ENCODE assay signal across 2 cellular contexts in the genomic region with DNA sequence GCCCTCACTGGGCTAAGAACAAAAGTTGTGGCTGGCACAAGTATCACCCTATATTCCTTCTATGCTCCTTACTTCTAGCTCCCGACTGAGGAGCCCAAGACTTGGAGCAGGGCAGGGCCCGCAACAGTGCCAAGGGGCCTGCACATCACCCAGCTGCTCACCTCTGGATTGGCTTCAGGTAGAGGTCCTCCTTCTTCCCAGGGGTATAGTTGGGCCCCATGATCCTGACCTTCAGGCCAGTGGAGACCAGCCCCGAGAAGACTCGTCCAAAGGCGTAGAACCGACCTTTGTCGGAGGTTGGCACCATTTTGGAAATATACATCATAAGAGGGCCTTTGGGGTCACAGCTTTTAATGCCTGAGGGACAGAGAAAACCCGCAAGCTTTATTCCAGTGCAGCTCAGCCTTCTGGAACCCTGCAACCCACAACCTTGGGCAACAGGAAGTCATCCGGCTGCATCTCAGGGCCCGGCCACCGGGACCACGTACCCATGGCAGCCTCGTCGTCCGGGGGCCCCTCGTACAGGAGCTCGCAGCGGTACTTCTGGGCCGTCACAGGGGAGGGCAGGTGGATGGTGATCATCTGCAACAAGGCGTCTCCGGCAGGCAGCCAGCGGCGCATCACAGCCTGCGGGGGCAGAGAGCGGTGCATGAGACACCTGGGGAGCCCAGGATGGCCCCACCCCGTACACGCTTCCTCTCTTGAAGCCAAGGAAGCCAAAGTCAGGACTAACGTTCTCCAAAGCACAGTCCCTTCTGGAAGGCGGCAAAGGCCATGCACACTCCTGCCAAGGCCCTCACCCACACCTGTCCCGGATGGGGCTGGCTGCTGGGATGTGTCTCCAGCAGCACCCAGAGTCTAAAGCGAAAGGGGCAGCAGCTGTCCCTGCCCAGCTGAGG.
TF ChIP-seq lines count a peak whose summit lies in the region.

No MANE protein-coding gene starts in this region.

TF ChIP-seq in HCT116, 20 proteins besides CTCF, POLR2A, EP300 and RAD21:
- TF ChIP-seq YY1 (IDR thresholded peaks at IDR 0.05; ENCODE audit: extremely low read depth, insufficient replicate concordance, low read depth, low read length) = no peak
- peak; percentile 8; the same call in 1 of the 2 replicates for TF ChIP-seq POLR2AphosphoS5 (IDR thresholded peaks at IDR 0.05; ENCODE audit: low read depth, low read length)
- TF ChIP-seq TCF7L2 (IDR thresholded peaks at IDR 0.05; ENCODE audit: borderline replicate concordance, extremely low read depth, insufficient read depth, insufficient read length) = no peak
- no peak for TF ChIP-seq EGR1 (IDR thresholded peaks at IDR 0.05; ENCODE audit: low read depth)
- TF ChIP-seq FOSL1 (IDR thresholded peaks at IDR 0.05; ENCODE audit: low read depth) = no peak
- TF ChIP-seq, protein P1, sequence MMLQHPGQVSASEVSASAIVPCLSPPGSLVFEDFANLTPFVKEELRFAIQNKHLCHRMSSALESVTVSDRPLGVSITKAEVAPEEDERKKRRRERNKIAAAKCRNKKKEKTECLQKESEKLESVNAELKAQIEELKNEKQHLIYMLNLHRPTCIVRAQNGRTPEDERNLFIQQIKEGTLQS (IDR thresholded peaks at IDR 0.05) = no peak
- TF ChIP-seq JUND (IDR thresholded peaks at IDR 0.05) = no peak
- 0 out of 2 replicates have a peak, but pooled peaks have one; percentile 12 for TF ChIP-seq SIN3A (IDR thresholded peaks at IDR 0.05; ENCODE audit: low read depth)
- no peak for TF ChIP-seq SP1 (IDR thresholded peaks at IDR 0.05; ENCODE audit: low read depth)

TF ChIP-seq in GM12878, 131 proteins besides CTCF, POLR2A, EP300 and RAD21:
- TF ChIP-seq PML (IDR thresholded peaks at IDR 0.05; ENCODE audit: low read length) (peak; percentile 29; the same call in 1 of the 2 replicates), MEF2B (IDR thresholded peaks at IDR 0.05; ENCODE audit: partially characterized antibody, poor library complexity, severe bottlenecking) (no peak)
